In the genomic region with DNA sequence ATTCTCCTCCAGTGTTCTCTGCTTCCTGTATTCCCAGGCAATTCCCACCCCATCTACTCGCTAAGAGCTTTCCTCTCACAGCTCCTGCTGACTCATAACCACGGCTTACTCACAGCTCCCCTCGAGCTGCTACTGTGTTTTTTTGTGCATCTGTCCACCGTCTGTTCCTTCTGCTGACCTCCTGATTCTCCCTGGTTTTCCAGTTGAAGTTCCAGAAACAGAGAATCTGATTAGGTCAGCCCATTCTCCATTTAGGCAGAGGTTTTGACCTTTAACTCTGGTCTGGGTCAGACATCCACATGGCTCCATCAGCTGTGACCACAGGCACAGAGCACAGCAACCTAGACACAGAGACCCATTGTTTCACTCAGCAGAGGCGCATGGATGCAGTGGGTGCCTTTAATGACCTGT, we compare ENCODE assay signal across 12 cellular contexts. TPM values are rescaled to one million over a fixed set of nuclear protein-coding genes. Genes with fewer than 3 reads are reported as not detected.
DNase-seq lines count a peak whose midpoint lies in the region; ATAC-seq and TF ChIP-seq lines count a peak whose summit lies in the region.
"Had no signal": no experiment of that assay in that cellular context is flagged by ENCODE, and none has a peak within 500 bp of the region (broad histone marks: within the 10 kb centered on the region; RNA-seq: fewer than 3 reads in every experiment).

No MANE protein-coding gene starts in this region.

- ATAC-seq in HG02840 (IDR thresholded peaks at IDR 0.05; ENCODE audit: low FRiP score, unreplicated experiment) (no peak), GM18505 (IDR thresholded peaks at IDR 0.05; ENCODE audit: unreplicated experiment) (no peak), HG02981 (IDR thresholded peaks at IDR 0.05; ENCODE audit: unreplicated experiment) (no peak), GM19395 (IDR thresholded peaks at IDR 0.05; ENCODE audit: unreplicated experiment) (no peak)

- no peaks in the 10 kb centered on the region for H3K27me3 ChIP-seq in dorsolateral prefrontal cortex
- H3K27me3 ChIP-seq: tibial nerve had no signal

- no peak overlapping the region for H3K4me3 ChIP-seq in dorsolateral prefrontal cortex
- H3K4me3 ChIP-seq: tibial nerve had no signal

- TF ChIP-seq POLR2A in GM18505 (IDR thresholded peaks at IDR 0.05; ENCODE audit: borderline replicate concordance, extremely low read depth, insufficient read depth, insufficient read length), result no peak

- peak; percentile 95 for DNase-seq in EL
- DNase-seq in NCI-H524 treated with DMSO at 0.1 percent for 48 hours (lab: John Stamatoyannopoulos, UW), result peak; percentile 3
- DNase-seq in dorsolateral prefrontal cortex, result peak in 5 of 10 donors; percentile 42 to 68 (median 58)
- peak; percentile 48 for DNase-seq in occipital lobe (lab: John Stamatoyannopoulos, UW)
- DNase-seq: activated CD8-positive, alpha-beta memory T cell treated with anti-CD3 and anti-CD28 coated beads, Interleukin-2, amount 50 U/mL, for 48 hours; SIG-M5; stimulated activated CD4-positive, alpha-beta T cell treated with anti-CD3 and anti-CD28 coated beads, Interleukin-2, amount 100 ng/mL, for 48 hours had no signal

- peak overlapping the region in 30 of 59 donors; percentile 2 to 72 (median 54) for H3K27ac ChIP-seq in dorsolateral prefrontal cortex

- TF ChIP-seq CTCF in dorsolateral prefrontal cortex (IDR thresholded peaks at IDR 0.05 in 54 of 56, conservative IDR thresholded peaks at IDR 0.05 in 2 of 56; ENCODE audit: low read depth in 1 of 56, partially characterized antibody in 56 of 56), result no peak

- intact Hi-C loops in dorsolateral prefrontal cortex (cut with DNase I), result no loop called here

RNA-seq across cellular contexts. Expression of gene SMIM20, which starts 5.5 kb away (rescaled TPM):
- total RNA-seq in dorsolateral prefrontal cortex, result 10 to 100 TPM; 13.4 to 30.6 (median 19.7) TPM
- 15.6 TPM for total RNA-seq in occipital lobe

RNA-seq across cellular contexts. Expression of gene SEL1L3, which starts 45.7 kb away (rescaled TPM):
- 10 to 100 TPM in 119 of 120 experiments, 1 to 10 TPM in 1; 7.0 to 41.8 (median 19.4) TPM for total RNA-seq in dorsolateral prefrontal cortex
- 92.3 TPM for total RNA-seq in occipital lobe
